Comparison of ENCODE assay signal across 8 cellular contexts in genomic region chr11:13114566-13115465, GRCh38.
DNase-seq lines count a peak whose midpoint lies in the region; ATAC-seq and TF ChIP-seq lines count a peak whose summit lies in the region.

No MANE protein-coding gene starts in this region.

- H3K4me3 ChIP-seq in epithelial cell of proximal tubule (ENCODE audit: low read depth, low read length): no peak overlapping the region
- H3K4me3 ChIP-seq in effector memory CD4-positive, alpha-beta T cell (ENCODE audit: insufficient read depth, low read depth, low read length, poor library complexity, severe bottlenecking): no peak overlapping the region

- H3K9me3 ChIP-seq in effector memory CD4-positive, alpha-beta T cell (ENCODE audit: control insufficient read depth, low read length): no peaks in the 10 kb centered on the region

- H3K4me3 Mint-ChIP-seq in activated T-cell treated with anti-CD3 and anti-CD28 coated beads, Interleukin-2, amount 50 U/mL, for 4 hours: no peak overlapping the region

- H3K36me3 ChIP-seq in effector memory CD4-positive, alpha-beta T cell (ENCODE audit: control insufficient read depth, insufficient read depth, low read length): no peaks in the 10 kb centered on the region

- TF ChIP-seq CTCF in 22Rv1 (IDR thresholded peaks at IDR 0.05): peak; percentile 21; the same call in 1 of the 2 replicates
- TF ChIP-seq CTCF in epithelial cell of proximal tubule (conservative IDR thresholded peaks at IDR 0.05; ENCODE audit: low read depth, low read length): peak; percentile 31

- no peaks in the 10 kb centered on the region for H3K4me1 ChIP-seq in effector memory CD4-positive, alpha-beta T cell (ENCODE audit: control insufficient read depth, insufficient read depth, low read length, poor library complexity, severe bottlenecking)

- H3K4me1 Mint-ChIP-seq in activated T-cell treated with anti-CD3 and anti-CD28 coated beads, Interleukin-2, amount 50 U/mL, for 4 hours (ENCODE audit: low read depth): no peaks in the 10 kb centered on the region

- ATAC-seq in GM21447 (IDR thresholded peaks at IDR 0.05; ENCODE audit: unreplicated experiment) (peak; percentile 47), HG02571 (IDR thresholded peaks at IDR 0.05; ENCODE audit: unreplicated experiment) (no peak)
- no peak for ATAC-seq in activated T-cell treated with anti-CD3 and anti-CD28 coated beads, Interleukin-2, amount 50 U/mL, for 4 hours

- DNase-seq in NCI-H2196 (lab: John Stamatoyannopoulos, UW; ENCODE audit: unreplicated experiment) (peak; percentile 91), epithelial cell of proximal tubule (ENCODE audit: low read depth) (no peak), HCEC 1CT (no peak)
- DNase-seq in effector memory CD4-positive, alpha-beta T cell: no peak
- DNase-seq in activated T-cell treated with anti-CD3 and anti-CD28 coated beads, Interleukin-2, amount 50 U/mL, for 4 hours: no peak

- no peaks in the 10 kb centered on the region for H3K9me3 Mint-ChIP-seq in activated T-cell treated with anti-CD3 and anti-CD28 coated beads, Interleukin-2, amount 50 U/mL, for 4 hours

- H3K27me3 ChIP-seq in effector memory CD4-positive, alpha-beta T cell (replicated peaks; ENCODE audit: control insufficient read depth, insufficient read depth, low read length, poor library complexity, severe bottlenecking): no peaks in the 10 kb centered on the region

- no peaks in the 10 kb centered on the region for H3K36me3 Mint-ChIP-seq in activated T-cell treated with anti-CD3 and anti-CD28 coated beads, Interleukin-2, amount 50 U/mL, for 4 hours (ENCODE audit: insufficient read depth)

- peaks cover 13% of the 10 kb centered on the region for H3K27me3 Mint-ChIP-seq in activated T-cell treated with anti-CD3 and anti-CD28 coated beads, Interleukin-2, amount 50 U/mL, for 4 hours (ENCODE audit: low read depth)

- H3K27ac ChIP-seq in 22Rv1: no peak overlapping the region
- no peak overlapping the region for H3K27ac ChIP-seq in effector memory CD4-positive, alpha-beta T cell (ENCODE audit: insufficient read depth, low read length, poor library complexity, severe bottlenecking)
